ENCODE assay signal across 8 cellular contexts in the genomic region with DNA sequence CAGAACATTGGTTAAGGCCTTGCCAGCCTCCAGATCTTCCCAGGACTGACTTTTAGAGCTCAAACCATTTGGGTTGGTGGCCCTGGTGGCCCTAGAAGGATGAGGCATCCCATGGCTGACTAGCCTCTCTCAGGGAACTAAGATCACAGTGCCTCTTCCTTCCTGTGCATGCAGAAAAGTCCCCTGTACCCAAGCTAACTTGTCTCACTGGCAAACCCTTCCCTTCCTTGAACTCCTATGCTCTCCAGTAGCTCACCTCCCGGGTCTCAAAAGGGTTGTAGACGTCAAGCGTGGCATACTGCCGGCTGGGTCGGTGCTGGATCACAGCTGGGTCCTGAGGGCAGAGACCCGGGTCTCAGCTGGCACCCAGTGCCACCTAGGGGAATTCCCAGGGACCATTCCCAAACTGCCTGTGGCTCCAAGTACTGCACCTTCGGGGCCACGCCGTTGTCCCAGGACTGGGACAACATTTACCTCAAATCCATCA. TPM values are rescaled to one million over a fixed set of nuclear protein-coding genes. Genes with fewer than 3 reads are reported as not detected.
DNase-seq lines count a peak whose midpoint lies in the region; ATAC-seq, FAIRE-seq and TF ChIP-seq lines count a peak whose summit lies in the region.

No MANE protein-coding gene starts in this region.

- POLR2A ChIA-PET in H1 (lab: Charles Lee; ENCODE audit: partially characterized antibody), result interaction anchor here (0.7 to 6.4 kb wide), 24 partner anchors 11 to 421 kb away, joined by 3 to 87 read pairs (median 5); a partner anchor contains a TSS

- peak; percentile 4 for ATAC-seq in GM18909 (IDR thresholded peaks at IDR 0.05; ENCODE audit: poor library complexity, unreplicated experiment)
- no peak for ATAC-seq in GM19467 (IDR thresholded peaks at IDR 0.05; ENCODE audit: unreplicated experiment)
- ATAC-seq in HG02973 (IDR thresholded peaks at IDR 0.05; ENCODE audit: unreplicated experiment), result no peak

- H3K4me1 ChIP-seq in OCI-LY1 (ENCODE audit: insufficient read depth, low read length, severe bottlenecking) (peaks cover 17% of the 10 kb centered on the region), H1 (replicated peaks in 1 of 4; ENCODE audit: control insufficient read depth in 3 of 4, insufficient read depth in 4 of 4, low read length in 3 of 4) (peaks cover 0 to 8% (median 4%) of the 10 kb centered on the region in 4 experiments; a peak in 3 of 7 replicates), neuronal stem cell (ENCODE audit: control insufficient read depth in 2 of 2, insufficient read depth in 1 of 2, low read depth in 1 of 2, low read length in 2 of 2) (peaks cover 7 to 11% of the 10 kb centered on the region in 2 donors)

- TF ChIP-seq RAD21 in H1 (IDR thresholded peaks at IDR 0.05 in 1 of 2, conservative IDR thresholded peaks at IDR 0.05 in 1 of 2; ENCODE audit: low read depth in 2 of 2, low read length in 2 of 2), result no peak; a peak in 2 of 4 replicates

- H3K23me2 ChIP-seq in H1 (ENCODE audit: low read depth, low read length), result peaks cover 5% of the 10 kb centered on the region

- TF ChIP-seq EP300 in H1 (IDR thresholded peaks at IDR 0.05; ENCODE audit: borderline replicate concordance in 1 of 2, low read depth in 2 of 2, low read length in 2 of 2), result no peak

- H3K4me3 ChIP-seq in OCI-LY1 (ENCODE audit: low read depth, low read length, poor library complexity, severe bottlenecking), result peak overlapping the region; percentile 78
- peak overlapping the region; percentile 71 to 89 (median 76) for H3K4me3 ChIP-seq in H1 (ENCODE audit: extremely low read depth in 1 of 4, insufficient read depth in 2 of 4, low read depth in 3 of 4, low read length in 4 of 4)
- H3K4me3 ChIP-seq in neuronal stem cell (ENCODE audit: low read length in 2 of 2), result peak overlapping the region; percentile 80 to 94

- H3K36me3 ChIP-seq in OCI-LY1 (ENCODE audit: insufficient read depth, low read length) (peaks cover 59% of the 10 kb centered on the region), H1 (ENCODE audit: control insufficient read depth in 2 of 4, insufficient read depth in 4 of 4, low read length in 3 of 4) (peaks cover 18 to 41% (median 36%) of the 10 kb centered on the region in 4 experiments), neuronal stem cell (replicated peaks in 1 of 2; ENCODE audit: control insufficient read depth in 2 of 2, insufficient read depth in 2 of 2, low read length in 2 of 2) (peaks cover 33 to 69% of the 10 kb centered on the region in 2 donors)

- H3K9me3 ChIP-seq in OCI-LY1 (ENCODE audit: low read length) (no peaks in the 10 kb centered on the region), H1 (ENCODE audit: insufficient read depth in 2 of 2, low read depth in 1 of 2, low read length in 1 of 2) (no peaks in the 10 kb centered on the region), neuronal stem cell (replicated peaks in 1 of 2; ENCODE audit: control insufficient read depth in 2 of 2, insufficient read depth in 1 of 2, low read depth in 1 of 2, low read length in 2 of 2) (no peaks in the 10 kb centered on the region)

- H3K4ac ChIP-seq in H1 (replicated peaks; ENCODE audit: insufficient read length, low read depth, low read length) (no peak overlapping the region), neuronal stem cell (ENCODE audit: low read length) (no peak overlapping the region)

- no peak overlapping the region for H4K8ac ChIP-seq in H1 (ENCODE audit: extremely low read depth, insufficient read depth, low read length)
- H4K8ac ChIP-seq in neuronal stem cell (ENCODE audit: low read depth, low read length), result no peak overlapping the region

- H3K4me2 ChIP-seq in OCI-LY1 (ENCODE audit: low read length) (peak overlapping the region; percentile 97), H1 (ENCODE audit: insufficient read depth in 1 of 2, low read depth in 2 of 2, low read length in 2 of 2) (peak overlapping the region; percentile 74 to 97), neuronal stem cell (ENCODE audit: insufficient read depth, low read length, poor library complexity, severe bottlenecking) (peak overlapping the region; percentile 95)

- H3K9me2 ChIP-seq in OCI-LY1 (ENCODE audit: low read depth, low read length), result no peaks in the 10 kb centered on the region

- H3K27me3 ChIP-seq in OCI-LY1 (ENCODE audit: insufficient read depth, low read length) (no peaks in the 10 kb centered on the region), H1 (replicated peaks in 1 of 4; ENCODE audit: control insufficient read depth in 3 of 4, extremely low read depth in 1 of 4, insufficient read depth in 3 of 4, low read length in 3 of 4) (no peaks in the 10 kb centered on the region), neuronal stem cell (ENCODE audit: control insufficient read depth in 3 of 3, insufficient read depth in 3 of 3, low read depth in 1 of 3, low read length in 3 of 3) (no peaks in the 10 kb centered on the region)

- DNase-seq in A172 (ENCODE audit: low spot score) (peak; percentile 40), H1 (ENCODE audit: low read depth in 1 of 2, low spot score in 2 of 2) (no peak), neuronal stem cell (ENCODE audit: low spot score) (no peak), NCI-H1694 treated with DMSO at 0.1 percent for 48 hours (lab: John Stamatoyannopoulos, UW) (no peak)

- CTCF ChIA-PET in H1 (lab: Charles Lee; ENCODE audit: partially characterized antibody), result interaction anchor here (0.6 to 4.0 kb wide), 9 partner anchors 11 to 376 kb away, joined by 3 to 63 read pairs (median 5); no protein-coding TSS in a partner anchor

- H2BK120ac ChIP-seq in H1 (replicated peaks; ENCODE audit: low read depth, low read length), result no peak overlapping the region
- H2BK120ac ChIP-seq in neuronal stem cell (ENCODE audit: low read depth, low read length), result no peak overlapping the region

- TF ChIP-seq CTCF in OCI-LY1 (IDR thresholded peaks at IDR 0.05; ENCODE audit: low read length), result 0 out of 2 replicates have a peak, but pooled peaks have one; percentile 5
- TF ChIP-seq CTCF in H1 (IDR thresholded peaks at IDR 0.05; ENCODE audit: control extremely low read depth in 1 of 3, insufficient read depth in 1 of 3, low read depth in 1 of 3, low read length in 3 of 3), result peak in 1 of 3 experiments; percentile 15; a peak in 1 of 4 replicates

- no peak overlapping the region for H2AFZ ChIP-seq in OCI-LY1 (ENCODE audit: low read length)
- peak overlapping the region; percentile 23; the same call in 1 of the 2 replicates for H2AFZ ChIP-seq in H1 (ENCODE audit: low read length)
- H2AFZ ChIP-seq in neuronal stem cell (ENCODE audit: low read length), result peak overlapping the region; percentile 89

- no peak overlapping the region; the same call in 1 of the 2 replicates for H2AK5ac ChIP-seq in H1 (ENCODE audit: low read depth, low read length)
- peak overlapping the region; percentile 76 for H2AK5ac ChIP-seq in neuronal stem cell (ENCODE audit: low read depth, low read length)

- no peak overlapping the region for H2BK20ac ChIP-seq in H1 (ENCODE audit: low read length)

- H3K56ac ChIP-seq in H1 (replicated peaks; ENCODE audit: insufficient read length, low read depth, low read length), result no peak overlapping the region

- H4K5ac ChIP-seq in H1 (ENCODE audit: insufficient read length, low read depth, low read length), result no peak overlapping the region

- peak overlapping the region; percentile 30 for H3K27ac ChIP-seq in OCI-LY1 (ENCODE audit: low read depth, low read length, poor library complexity, severe bottlenecking)
- H3K27ac ChIP-seq in H1 (ENCODE audit: low read depth, low read length), result no peak overlapping the region
- H3K27ac ChIP-seq in neuronal stem cell (replicated peaks; ENCODE audit: low read length), result peak overlapping the region; percentile 5

- peak overlapping the region; percentile 83; the same call in 1 of the 2 replicates for H2BK5ac ChIP-seq in H1 (ENCODE audit: low read depth, low read length)
- no peak overlapping the region for H2BK5ac ChIP-seq in neuronal stem cell (ENCODE audit: low read length)

- H3K9ac ChIP-seq in OCI-LY1 (ENCODE audit: low read length) (peak overlapping the region; percentile 85), H1 (replicated peaks in 1 of 4; ENCODE audit: extremely low read depth in 1 of 4, low read depth in 3 of 4, low read length in 3 of 4) (peak overlapping the region; percentile 16 to 70 (median 50)), neuronal stem cell (ENCODE audit: low read depth, low read length, poor library complexity) (peak overlapping the region; percentile 90)

- no peak for TF ChIP-seq POLR2A in H1 (IDR thresholded peaks at IDR 0.05; ENCODE audit: control extremely low read depth in 1 of 2, low read depth in 2 of 2, low read length in 2 of 2)

- no peak overlapping the region for H3K18ac ChIP-seq in H1 (ENCODE audit: extremely low read depth, low read length)
- H3K18ac ChIP-seq in neuronal stem cell (ENCODE audit: low read length), result peak overlapping the region; percentile 5

- WGBS in H1 (ENCODE audit: extremely low coverage in 1 of 2, insufficient coverage in 1 of 2, insufficient read length in 1 of 2, insufficient replicate concordance in 2 of 2, low coverage in 1 of 2, low lambda C conversion rate in 2 of 2, missing lambda C conversion rate in 1 of 2), 2 experiments, result 8% methylated on average over 9 of the region's 9 CpGs; no CpG with 5 or more reads in 1 of the 2 experiments
- no CpG with 5 or more reads among the region's 9 CpGs for WGBS in neuronal stem cell (ENCODE audit: extremely low coverage in 2 of 2, insufficient read length in 2 of 2, insufficient replicate concordance in 1 of 2), 2 donors

- H4K20me1 ChIP-seq in OCI-LY1 (ENCODE audit: insufficient read depth, low read length) (no peaks in the 10 kb centered on the region), H1 (replicated peaks in 1 of 2; ENCODE audit: control insufficient read depth in 1 of 2, insufficient read depth in 2 of 2, low read length in 2 of 2) (peaks cover 0 to 3% of the 10 kb centered on the region in 2 experiments)

- H3K79me2 ChIP-seq in OCI-LY1 (ENCODE audit: insufficient read depth, low read length), result peaks cover 8% of the 10 kb centered on the region; the same call in 1 of the 2 replicates
- peaks cover 0 to 14% of the 10 kb centered on the region in 2 experiments; a peak in 1 of 4 replicates for H3K79me2 ChIP-seq in H1 (ENCODE audit: control insufficient read depth in 1 of 2, insufficient read depth in 2 of 2, low read length in 2 of 2)

- FAIRE-seq in H1 (lab: Jason Lieb, UNC), result no peak

- H2BK15ac ChIP-seq in H1 (ENCODE audit: low read length), result no peak overlapping the region
- no peak overlapping the region for H2BK15ac ChIP-seq in neuronal stem cell (ENCODE audit: low read length)

- no peak overlapping the region for H3K14ac ChIP-seq in H1 (ENCODE audit: insufficient read length)
- no peak overlapping the region for H3K14ac ChIP-seq in neuronal stem cell (ENCODE audit: low read length)

- peaks cover 6% of the 10 kb centered on the region; the same call in 1 of the 2 replicates for H3K79me1 ChIP-seq in H1 (ENCODE audit: low read depth, low read length)
- H3K79me1 ChIP-seq in neuronal stem cell (ENCODE audit: low read depth, low read length), result peaks cover 6% of the 10 kb centered on the region

- H4K91ac ChIP-seq in H1 (replicated peaks; ENCODE audit: insufficient read length, low read length), result no peak overlapping the region
- H4K91ac ChIP-seq in neuronal stem cell (ENCODE audit: low read depth, low read length, poor library complexity), result no peak overlapping the region

- H3K23ac ChIP-seq in H1 (ENCODE audit: insufficient read length) (no peak overlapping the region), neuronal stem cell (ENCODE audit: low read depth, low read length, poor library complexity) (no peak overlapping the region)

- H2BK12ac ChIP-seq in H1 (ENCODE audit: low read depth, low read length), result no peak overlapping the region
- H2BK12ac ChIP-seq in neuronal stem cell (ENCODE audit: low read length), result no peak overlapping the region

- H3F3A ChIP-seq in OCI-LY1 (ENCODE audit: insufficient read depth, low read length), result peaks cover 18% of the 10 kb centered on the region

RNA-seq across cellular contexts. Expression of a gene that starts 0.7 kb away (rescaled TPM):
- 136 and 169 TPM in 2 replicates for total RNA-seq in A172 (2014; rRNA removed; shearing (Covaris generic))
- total RNA-seq in H1 (2021; fragmentation: NEBNext Ultra II Directional; extraction: Animal tissue kit (Norgen Biotek cat#: 25700)), result 48.9 and 50.0 TPM in 2 replicates
- 143 and 151 TPM in 2 replicates for polyA plus RNA-seq in H1 (2011; rRNA removed)
- 87.8 TPM for polyA plus RNA-seq in H1 (2011; cell fraction: cytosol; rRNA removed)
- 85.4 TPM for polyA plus RNA-seq in H1 (2011; cell fraction: nucleus; rRNA removed)
- polyA plus RNA-seq in H1 (2012, experiment 1 of 2), result 44.1 to 56.0 TPM (median 54.1 TPM) in 4 replicates
- 104 TPM for polyA plus RNA-seq in H1 (2012, experiment 2 of 2)
- 63.7 TPM for polyA plus RNA-seq in H1 (2013, experiment 1 of 2)
- 73.0 TPM for polyA plus RNA-seq in H1 (2013, experiment 2 of 2)
- polyA minus RNA-seq in H1 (2011; rRNA and poly(A)+ RNA removed), result 54.5 and 60.6 TPM in 2 replicates
- 35.5 TPM for polyA minus RNA-seq in H1 (2011; cell fraction: cytosol; rRNA and poly(A)+ RNA removed)
- 21.9 TPM for polyA minus RNA-seq in H1 (2011; cell fraction: nucleus; rRNA and poly(A)+ RNA removed)
- 59.0 TPM for polyA plus RNA-seq in neuronal stem cell (2013, experiment 1 of 2)
- polyA plus RNA-seq in neuronal stem cell (2013, experiment 2 of 2), result 58.9 TPM

RNA-seq across cellular contexts. Expression of a gene that starts 6.2 kb away (rescaled TPM):
- total RNA-seq in A172 (2014; rRNA removed; shearing (Covaris generic)), result 10.7 and 11.4 TPM in 2 replicates
- 52.2 and 55.4 TPM in 2 replicates for total RNA-seq in H1 (2021; fragmentation: NEBNext Ultra II Directional; extraction: Animal tissue kit (Norgen Biotek cat#: 25700))
- polyA plus RNA-seq in H1 (2011; rRNA removed), result 22.8 and 39.1 TPM in 2 replicates
- polyA plus RNA-seq in H1 (2011; cell fraction: cytosol; rRNA removed), result 16.5 TPM
- 58.2 TPM for polyA plus RNA-seq in H1 (2011; cell fraction: nucleus; rRNA removed)
- polyA plus RNA-seq in H1 (2012, experiment 1 of 2), result 39.5 to 52.0 TPM (median 47.1 TPM) in 4 replicates
- polyA plus RNA-seq in H1 (2012, experiment 2 of 2), result 47.8 TPM
- polyA plus RNA-seq in H1 (2013, experiment 1 of 2), result 38.5 TPM
- 41.8 TPM for polyA plus RNA-seq in H1 (2013, experiment 2 of 2)
- polyA minus RNA-seq in H1 (2011; rRNA and poly(A)+ RNA removed), result 8.3 and 11.1 TPM in 2 replicates
- 22.6 TPM for polyA minus RNA-seq in H1 (2011; cell fraction: cytosol; rRNA and poly(A)+ RNA removed)
- polyA minus RNA-seq in H1 (2011; cell fraction: nucleus; rRNA and poly(A)+ RNA removed), result 19.6 TPM
- 55.8 TPM for polyA plus RNA-seq in neuronal stem cell (2013, experiment 1 of 2)
- polyA plus RNA-seq in neuronal stem cell (2013, experiment 2 of 2), result 56.4 TPM

RNA-seq across cellular contexts. Expression of a gene that starts 11.9 kb away (rescaled TPM):
- total RNA-seq in A172 (2014; rRNA removed; shearing (Covaris generic)), result 13.9 and 21.6 TPM in 2 replicates
- 58.2 and 62.2 TPM in 2 replicates for total RNA-seq in H1 (2021; fragmentation: NEBNext Ultra II Directional; extraction: Animal tissue kit (Norgen Biotek cat#: 25700))
- 76.0 and 98.8 TPM in 2 replicates for polyA plus RNA-seq in H1 (2011; rRNA removed)
- 73.0 TPM for polyA plus RNA-seq in H1 (2011; cell fraction: cytosol; rRNA removed)
- polyA plus RNA-seq in H1 (2011; cell fraction: nucleus; rRNA removed), result 458 TPM
- 49.9 to 84.8 TPM (median 77.3 TPM) in 4 replicates for polyA plus RNA-seq in H1 (2012, experiment 1 of 2)
- 31.5 TPM for polyA plus RNA-seq in H1 (2012, experiment 2 of 2)
- polyA plus RNA-seq in H1 (2013, experiment 1 of 2), result 59.7 TPM
- polyA plus RNA-seq in H1 (2013, experiment 2 of 2), result 53.7 TPM
- 74.1 and 100 TPM in 2 replicates for polyA minus RNA-seq in H1 (2011; rRNA and poly(A)+ RNA removed)
- polyA minus RNA-seq in H1 (2011; cell fraction: cytosol; rRNA and poly(A)+ RNA removed), result 37.4 TPM
- 107 TPM for polyA minus RNA-seq in H1 (2011; cell fraction: nucleus; rRNA and poly(A)+ RNA removed)
- polyA plus RNA-seq in neuronal stem cell (2013, experiment 1 of 2), result 55.4 TPM
- polyA plus RNA-seq in neuronal stem cell (2013, experiment 2 of 2), result 54.0 TPM

RNA-seq across cellular contexts. Expression of a gene that starts 15.8 kb away (rescaled TPM):
- 0.98 and 1.0 TPM in 2 replicates for total RNA-seq in A172 (2014; rRNA removed; shearing (Covaris generic))
- total RNA-seq in H1 (2021; fragmentation: NEBNext Ultra II Directional; extraction: Animal tissue kit (Norgen Biotek cat#: 25700)), result 5.5 and 6.4 TPM in 2 replicates
- 7.3 and 8.8 TPM in 2 replicates for polyA plus RNA-seq in H1 (2011; rRNA removed)
- 8.3 TPM for polyA plus RNA-seq in H1 (2011; cell fraction: cytosol; rRNA removed)
- 41.0 TPM for polyA plus RNA-seq in H1 (2011; cell fraction: nucleus; rRNA removed)
- 6.4 to 8.9 TPM (median 6.9 TPM) in 4 replicates for polyA plus RNA-seq in H1 (2012, experiment 1 of 2)
- 3.6 TPM for polyA plus RNA-seq in H1 (2012, experiment 2 of 2)
- 4.6 TPM for polyA plus RNA-seq in H1 (2013, experiment 1 of 2)
- polyA plus RNA-seq in H1 (2013, experiment 2 of 2), result 4.7 TPM
- polyA minus RNA-seq in H1 (2011; rRNA and poly(A)+ RNA removed), result 4.7 and 8.4 TPM in 2 replicates
- 2.5 TPM for polyA minus RNA-seq in H1 (2011; cell fraction: cytosol; rRNA and poly(A)+ RNA removed)
- polyA minus RNA-seq in H1 (2011; cell fraction: nucleus; rRNA and poly(A)+ RNA removed), result 7.1 TPM
- polyA plus RNA-seq in neuronal stem cell (2013, experiment 1 of 2), result 2.9 TPM
- 2.9 TPM for polyA plus RNA-seq in neuronal stem cell (2013, experiment 2 of 2)

RNA-seq across cellular contexts. Expression of a gene that starts 39.8 kb away (rescaled TPM):
- total RNA-seq in A172 (2014; rRNA removed; shearing (Covaris generic)), result not detected in 2 replicates
- total RNA-seq in H1 (2021; fragmentation: NEBNext Ultra II Directional; extraction: Animal tissue kit (Norgen Biotek cat#: 25700)), result 2.3 and 2.4 TPM in 2 replicates
- 7.5 and 9.9 TPM in 2 replicates for polyA plus RNA-seq in H1 (2011; rRNA removed)
- 7.1 TPM for polyA plus RNA-seq in H1 (2011; cell fraction: cytosol; rRNA removed)
- 8.5 TPM for polyA plus RNA-seq in H1 (2011; cell fraction: nucleus; rRNA removed)
- polyA plus RNA-seq in H1 (2012, experiment 1 of 2), result 2.9 to 5.2 TPM (median 4.0 TPM) in 4 replicates
- 4.1 TPM for polyA plus RNA-seq in H1 (2012, experiment 2 of 2)
- polyA plus RNA-seq in H1 (2013, experiment 1 of 2), result 0.93 TPM
- polyA plus RNA-seq in H1 (2013, experiment 2 of 2), result 0.96 TPM
- polyA minus RNA-seq in H1 (2011; rRNA and poly(A)+ RNA removed), result 2.8 and 3.7 TPM in 2 replicates
- 1.5 TPM for polyA minus RNA-seq in H1 (2011; cell fraction: cytosol; rRNA and poly(A)+ RNA removed)
- 1.1 TPM for polyA minus RNA-seq in H1 (2011; cell fraction: nucleus; rRNA and poly(A)+ RNA removed)
- polyA plus RNA-seq in neuronal stem cell (2013, experiment 1 of 2), result 0.06 TPM
- polyA plus RNA-seq in neuronal stem cell (2013, experiment 2 of 2), result 0.06 TPM
